18 cellular contexts compared by ENCODE assay signal in the genomic region with DNA sequence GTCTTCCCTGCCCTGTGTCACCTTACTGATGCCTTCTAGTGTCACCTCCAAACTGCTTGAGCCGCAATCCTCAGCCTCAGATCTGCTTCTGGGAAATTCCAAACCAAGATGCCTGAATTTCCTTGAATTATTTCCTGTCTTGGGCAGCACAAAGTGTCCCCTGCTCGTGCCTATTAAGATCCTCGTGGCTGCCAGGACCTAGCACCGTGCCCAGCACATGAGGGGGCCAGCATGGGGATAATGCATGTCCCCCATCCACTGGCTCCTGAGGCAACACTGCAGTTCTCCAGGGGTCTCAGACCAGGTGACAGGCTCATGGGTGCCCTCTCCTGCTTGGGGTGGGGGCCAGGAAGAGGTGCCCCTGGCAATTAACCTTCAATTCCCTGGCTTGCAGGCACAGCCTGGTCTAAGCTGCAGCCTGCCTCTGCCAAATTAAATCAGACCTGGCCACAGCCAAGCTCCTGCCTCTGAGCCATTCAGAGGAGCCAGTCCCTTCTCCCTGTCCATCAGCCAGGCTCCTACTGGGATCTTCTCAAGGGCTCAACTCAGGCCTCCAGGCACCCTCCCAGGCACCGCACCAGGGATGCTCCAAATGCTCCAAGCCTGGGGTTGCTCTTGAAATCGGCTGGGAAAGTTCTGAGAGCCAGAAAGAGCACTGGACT.
DNase-seq lines count a peak whose midpoint lies in the region; ATAC-seq and TF ChIP-seq lines count a peak whose summit lies in the region.
"Had no signal": no experiment of that assay in that cellular context is flagged by ENCODE, and none has a peak within 500 bp of the region (broad histone marks: within the 10 kb centered on the region; RNA-seq: fewer than 3 reads in every experiment).

No MANE protein-coding gene starts in this region.

- TF ChIP-seq CTCF in RWPE2 (IDR thresholded peaks at IDR 0.05; ENCODE audit: poor library complexity, severe bottlenecking) (no peak), neural progenitor cell (IDR thresholded peaks at IDR 0.05) (no peak)

- H2AFZ ChIP-seq in neural progenitor cell (replicated peaks) = no peak overlapping the region

- H3K79me2 ChIP-seq in neural progenitor cell (ENCODE audit: low read depth) = no peaks in the 10 kb centered on the region

- DNase-seq in Right ventricle myocardium superior (peak; percentile 18), left cardiac atrium (no peak), RWPE2 (ENCODE audit: low spot score) (no peak), cerebellum (ENCODE audit: low spot score) (peak; percentile 76), neural progenitor cell (ENCODE audit: low spot score) (no peak), UCSD-AML1 (lab: John Stamatoyannopoulos, UW; ENCODE audit: unreplicated experiment) (no peak)
- DNase-seq: 8988T, Caco-2, DMS53, KBM-7, NCI-H1105, NCI-H187, NCI-H2171 treated with DMSO at 0.1 percent for 48 hours, NCI-H510A had no signal

- H3K27me3 Mint-ChIP-seq in neural progenitor cell (ENCODE audit: insufficient read depth, low read depth) = no peaks in the 10 kb centered on the region

- H3K4me1 ChIP-seq in RWPE2 (ENCODE audit: insufficient read depth, poor library complexity, severe bottlenecking) = no peaks in the 10 kb centered on the region
- no peaks in the 10 kb centered on the region for H3K4me1 ChIP-seq in neural progenitor cell
- H3K4me1 ChIP-seq: Caco-2 had no signal

- intact Hi-C loops in Right ventricle myocardium superior (cut with DNase I) (no loop called here), left cardiac atrium (cut with DNase I) (no loop called here)

- H3K4me3 Mint-ChIP-seq in neural progenitor cell = no peak overlapping the region
- H3K4me3 Mint-ChIP-seq: CD14-positive monocyte had no signal

- H3K36me3 Mint-ChIP-seq in neural progenitor cell = no peaks in the 10 kb centered on the region
- H3K36me3 Mint-ChIP-seq: CD14-positive monocyte had no signal

- no peaks in the 10 kb centered on the region for H4K20me1 ChIP-seq in neural progenitor cell (ENCODE audit: low read depth)

- ATAC-seq in Right ventricle myocardium superior (ENCODE audit: poor library complexity) = no peak
- ATAC-seq in left cardiac atrium = no peak
- no peak for ATAC-seq in RWPE2 (ENCODE audit: low read depth)
- ATAC-seq in GM21447 (IDR thresholded peaks at IDR 0.05; ENCODE audit: unreplicated experiment) = no peak

- peaks cover 28% of the 10 kb centered on the region; the same call in 1 of the 2 replicates for H3K36me3 ChIP-seq in RWPE2 (ENCODE audit: low read depth)
- H3K36me3 ChIP-seq in neural progenitor cell = no peaks in the 10 kb centered on the region
- H3K36me3 ChIP-seq: SJCRH30 had no signal

- H3K9me3 Mint-ChIP-seq in neural progenitor cell = no peaks in the 10 kb centered on the region
- H3K9me3 Mint-ChIP-seq: CD14-positive monocyte had no signal

- no peak overlapping the region for H3K27ac Mint-ChIP-seq in neural progenitor cell
- H3K27ac Mint-ChIP-seq: CD14-positive monocyte had no signal

- H3K4me2 ChIP-seq in neural progenitor cell = no peak overlapping the region

- no peaks in the 10 kb centered on the region for H3K27me3 ChIP-seq in RWPE2 (ENCODE audit: insufficient read depth, poor library complexity, severe bottlenecking)
- no peaks in the 10 kb centered on the region for H3K27me3 ChIP-seq in neural progenitor cell
- H3K27me3 ChIP-seq: SJCRH30 had no signal

- no peak overlapping the region for H3K9ac ChIP-seq in neural progenitor cell

- H3K27ac ChIP-seq in RWPE2 (ENCODE audit: poor library complexity, severe bottlenecking) (peak overlapping the region; percentile 24), temporal lobe (ENCODE audit: low read depth, low read length) (peak overlapping the region; percentile 96), neural progenitor cell (no peak overlapping the region)
- H3K27ac ChIP-seq: SJCRH30 had no signal

- H3K9me3 ChIP-seq in RWPE2 (ENCODE audit: severe bottlenecking) = no peaks in the 10 kb centered on the region
- H3K9me3 ChIP-seq in neural progenitor cell (ENCODE audit: low read depth) = no peaks in the 10 kb centered on the region
- H3K9me3 ChIP-seq: Caco-2, SJCRH30 had no signal

- peaks cover 10% of the 10 kb centered on the region for H3K4me1 Mint-ChIP-seq in neural progenitor cell
- H3K4me1 Mint-ChIP-seq: CD14-positive monocyte had no signal

- no peak overlapping the region for H3K4me3 ChIP-seq in RWPE2 (ENCODE audit: severe bottlenecking)
- no peak overlapping the region for H3K4me3 ChIP-seq in neural progenitor cell
- H3K4me3 ChIP-seq: SJCRH30 had no signal

- H3F3A ChIP-seq in neural progenitor cell (ENCODE audit: low read depth) = no peaks in the 10 kb centered on the region

Comparison
In these comparisons a context has a peak if more than half of its experiments do, and no peak if none do; other contexts are left out.
1. DNase-seq: peak in Right ventricle myocardium superior (single experiment) and cerebellum (single experiment); none in left cardiac atrium (single experiment), RWPE2 (single experiment), neural progenitor cell (single experiment) and UCSD-AML1 (single experiment).